ENCODE assay signal across 1 cellular context in genomic region chr3:78994174-78995027, GRCh38.
TF ChIP-seq lines count a peak whose summit lies in the region.

No MANE protein-coding gene starts in this region.

TF ChIP-seq in HEK293, 187 proteins besides CTCF, POLR2A, EP300 and RAD21 (continues in another document):
- TF ChIP-seq ZNF518A (tag by site-specific recombination; conservative IDR thresholded peaks at IDR 0.05; ENCODE audit: low read depth), result no peak
- TF ChIP-seq ZNF704 (tag by site-specific recombination; IDR thresholded peaks at IDR 0.05), result no peak
- TF ChIP-seq ZNF658 (tag by site-specific recombination; IDR thresholded peaks at IDR 0.05), result no peak
- no peak for TF ChIP-seq ZNF10 (tag by site-specific recombination; IDR thresholded peaks at IDR 0.05)
- TF ChIP-seq ZNF132 (tag by site-specific recombination; IDR thresholded peaks at IDR 0.05; ENCODE audit: borderline replicate concordance), result no peak
- TF ChIP-seq ZNF121 (tag by site-specific recombination; IDR thresholded peaks at IDR 0.05), result no peak
- no peak for TF ChIP-seq ZNF549 (tag by site-specific recombination; IDR thresholded peaks at IDR 0.05)
- TF ChIP-seq ZNF2 (tag by site-specific recombination; IDR thresholded peaks at IDR 0.05), result peak; percentile 83
- TF ChIP-seq ZSCAN23 (tag by site-specific recombination; IDR thresholded peaks at IDR 0.05), result no peak; the same call in 1 of the 2 replicates
- TF ChIP-seq AEBP2 (tag by site-specific recombination; IDR thresholded peaks at IDR 0.05; ENCODE audit: borderline replicate concordance), result no peak
- TF ChIP-seq ZXDB (tag by site-specific recombination; IDR thresholded peaks at IDR 0.05), result peak; percentile 56
- no peak for TF ChIP-seq BCL6B (tag by site-specific recombination; IDR thresholded peaks at IDR 0.05)
- no peak for TF ChIP-seq KLF17 (tag by site-specific recombination; IDR thresholded peaks at IDR 0.05)
- TF ChIP-seq, protein P1, sequence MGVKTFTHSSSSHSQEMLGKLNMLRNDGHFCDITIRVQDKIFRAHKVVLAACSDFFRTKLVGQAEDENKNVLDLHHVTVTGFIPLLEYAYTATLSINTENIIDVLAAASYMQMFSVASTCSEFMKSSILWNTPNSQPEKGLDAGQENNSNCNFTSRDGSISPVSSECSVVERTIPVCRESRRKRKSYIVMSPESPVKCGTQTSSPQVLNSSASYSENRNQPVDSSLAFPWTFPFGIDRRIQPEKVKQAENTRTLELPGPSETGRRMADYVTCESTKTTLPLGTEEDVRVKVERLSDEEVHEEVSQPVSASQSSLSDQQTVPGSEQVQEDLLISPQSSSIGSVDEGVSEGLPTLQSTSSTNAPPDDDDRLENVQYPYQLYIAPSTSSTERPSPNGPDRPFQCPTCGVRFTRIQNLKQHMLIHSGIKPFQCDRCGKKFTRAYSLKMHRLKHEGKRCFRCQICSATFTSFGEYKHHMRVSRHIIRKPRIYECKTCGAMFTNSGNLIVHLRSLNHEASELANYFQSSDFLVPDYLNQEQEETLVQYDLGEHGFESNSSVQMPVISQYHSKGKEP (tag by site-specific recombination; IDR thresholded peaks at IDR 0.05), result peak; percentile 66
- TF ChIP-seq ZNF654 (tag by site-specific recombination; IDR thresholded peaks at IDR 0.05; ENCODE audit: low read depth), result 0 out of 2 replicates have a peak, but pooled peaks have one; percentile 12
- no peak; the same call in 1 of the 2 replicates for TF ChIP-seq PRDM1 (tag by site-specific recombination; IDR thresholded peaks at IDR 0.05)
- TF ChIP-seq ZNF529 (tag by site-specific recombination; IDR thresholded peaks at IDR 0.05; ENCODE audit: insufficient replicate concordance), result no peak
- TF ChIP-seq SALL2 (tag by site-specific recombination; IDR thresholded peaks at IDR 0.05; ENCODE audit: borderline replicate concordance), result no peak
- no peak for TF ChIP-seq ZNF433 (tag by site-specific recombination; IDR thresholded peaks at IDR 0.05; ENCODE audit: low read depth)
- TF ChIP-seq, protein P2, sequence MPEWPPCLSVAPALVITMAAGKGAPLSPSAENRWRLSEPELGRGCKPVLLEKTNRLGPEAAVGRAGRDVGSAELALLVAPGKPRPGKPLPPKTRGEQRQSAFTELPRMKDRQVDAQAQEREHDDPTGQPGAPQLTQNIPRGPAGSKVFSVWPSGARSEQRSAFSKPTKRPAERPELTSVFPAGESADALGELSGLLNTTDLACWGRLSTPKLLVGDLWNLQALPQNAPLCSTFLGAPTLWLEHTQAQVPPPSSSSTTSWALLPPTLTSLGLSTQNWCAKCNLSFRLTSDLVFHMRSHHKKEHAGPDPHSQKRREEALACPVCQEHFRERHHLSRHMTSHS (tag by site-specific recombination; IDR thresholded peaks at IDR 0.05), result peak; percentile 59
- no peak for TF ChIP-seq ZNF548 (tag by site-specific recombination; IDR thresholded peaks at IDR 0.05)
- no peak for TF ChIP-seq SETDB1 (IDR thresholded peaks at IDR 0.05; ENCODE audit: insufficient read length, low read length)
- TF ChIP-seq ZNF416 (tag by site-specific recombination; IDR thresholded peaks at IDR 0.05), result no peak
- TF ChIP-seq ZNF677 (tag by site-specific recombination; IDR thresholded peaks at IDR 0.05), result no peak
- TF ChIP-seq ZNF350 (tag by site-specific recombination; IDR thresholded peaks at IDR 0.05), result no peak
- peak; percentile 94 for TF ChIP-seq GLI2 (tag by site-specific recombination; IDR thresholded peaks at IDR 0.05; ENCODE audit: borderline replicate concordance, low read depth)
- TF ChIP-seq ZNF830 (tag by site-specific recombination; IDR thresholded peaks at IDR 0.05; ENCODE audit: low read depth), result no peak
- no peak for TF ChIP-seq ZBTB17 (tag by site-specific recombination; IDR thresholded peaks at IDR 0.05)
- TF ChIP-seq ZNF223 (tag by site-specific recombination; IDR thresholded peaks at IDR 0.05), result no peak
- TF ChIP-seq ZNF221 (tag by site-specific recombination; IDR thresholded peaks at IDR 0.05; ENCODE audit: borderline replicate concordance), result no peak
- no peak for TF ChIP-seq ZNF423 (tag by site-specific recombination; IDR thresholded peaks at IDR 0.05)
- TF ChIP-seq, protein P3, sequence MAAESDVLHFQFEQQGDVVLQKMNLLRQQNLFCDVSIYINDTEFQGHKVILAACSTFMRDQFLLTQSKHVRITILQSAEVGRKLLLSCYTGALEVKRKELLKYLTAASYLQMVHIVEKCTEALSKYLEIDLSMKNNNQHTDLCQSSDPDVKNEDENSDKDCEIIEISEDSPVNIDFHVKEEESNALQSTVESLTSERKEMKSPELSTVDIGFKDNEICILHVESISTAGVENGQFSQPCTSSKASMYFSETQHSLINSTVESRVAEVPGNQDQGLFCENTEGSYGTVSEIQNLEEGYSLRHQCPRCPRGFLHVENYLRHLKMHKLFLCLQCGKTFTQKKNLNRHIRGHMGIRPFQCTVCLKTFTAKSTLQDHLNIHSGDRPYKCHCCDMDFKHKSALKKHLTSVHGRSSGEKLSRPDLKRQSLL (tag by site-specific recombination; IDR thresholded peaks at IDR 0.05), result no peak
- peak; percentile 53; the same call in 1 of the 2 replicates for TF ChIP-seq HIC1 (tag by site-specific recombination; IDR thresholded peaks at IDR 0.05)
- TF ChIP-seq ZBTB20 (tag by site-specific recombination; IDR thresholded peaks at IDR 0.05), result no peak
- no peak for TF ChIP-seq ZNF473 (tag by site-specific recombination; IDR thresholded peaks at IDR 0.05)
- no peak for TF ChIP-seq ZNF560 (tag by site-specific recombination; IDR thresholded peaks at IDR 0.05; ENCODE audit: borderline replicate concordance)
- TF ChIP-seq HOXC10 (CRISPR knock-in tag; IDR thresholded peaks at IDR 0.05), result no peak
- TF ChIP-seq GLIS1 (tag by site-specific recombination; IDR thresholded peaks at IDR 0.05), result peak; percentile 94
- TF ChIP-seq WT1 (tag by site-specific recombination; IDR thresholded peaks at IDR 0.05), result peak; percentile 85
- TF ChIP-seq, protein P4, sequence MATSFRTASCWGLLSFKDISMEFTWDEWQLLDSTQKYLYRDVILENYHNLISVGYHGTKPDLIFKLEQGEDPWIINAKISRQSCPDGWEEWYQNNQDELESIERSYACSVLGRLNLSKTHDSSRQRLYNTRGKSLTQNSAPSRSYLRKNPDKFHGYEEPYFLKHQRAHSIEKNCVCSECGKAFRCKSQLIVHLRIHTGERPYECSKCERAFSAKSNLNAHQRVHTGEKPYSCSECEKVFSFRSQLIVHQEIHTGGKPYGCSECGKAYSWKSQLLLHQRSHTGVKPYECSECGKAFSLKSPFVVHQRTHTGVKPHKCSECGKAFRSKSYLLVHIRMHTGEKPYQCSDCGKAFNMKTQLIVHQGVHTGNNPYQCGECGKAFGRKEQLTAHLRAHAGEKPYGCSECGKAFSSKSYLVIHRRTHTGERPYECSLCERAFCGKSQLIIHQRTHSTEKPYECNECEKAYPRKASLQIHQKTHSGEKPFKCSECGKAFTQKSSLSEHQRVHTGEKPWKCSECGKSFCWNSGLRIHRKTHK (tag by site-specific recombination; IDR thresholded peaks at IDR 0.05), result no peak
- no peak for TF ChIP-seq ZNF707 (tag by site-specific recombination; IDR thresholded peaks at IDR 0.05)
